In the genomic region with DNA sequence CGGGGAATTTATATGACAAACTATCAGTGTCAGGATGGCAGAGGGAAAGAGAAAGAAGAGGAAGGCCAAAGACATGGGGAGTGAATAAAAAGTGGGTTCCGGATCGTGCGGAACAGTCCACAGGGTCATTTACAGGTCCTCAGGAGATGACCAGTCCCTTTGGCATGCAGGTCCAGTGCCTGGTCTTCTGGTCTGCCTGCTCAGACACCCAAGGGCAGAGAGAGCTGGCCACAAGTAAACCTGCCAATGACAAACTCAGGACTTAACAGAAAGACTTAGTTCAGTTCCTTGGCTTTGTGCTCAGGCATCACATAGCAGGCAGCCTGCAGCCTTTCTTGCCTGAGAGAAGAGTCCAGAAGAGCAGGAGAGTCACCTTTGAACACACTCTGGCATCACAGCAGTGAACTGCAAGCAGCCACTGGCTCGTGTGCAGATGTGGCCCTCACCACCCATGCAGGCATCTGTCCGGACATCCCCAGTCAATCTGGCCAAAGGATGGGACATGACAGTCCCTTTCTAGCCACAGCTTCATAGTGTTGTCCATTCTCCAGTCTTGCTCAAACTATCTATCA, we compare ENCODE assay signal across 8 cellular contexts. TPM values are rescaled to one million over a fixed set of nuclear protein-coding genes. Genes with fewer than 3 reads are reported as not detected.
A peak's percentile ranks its signal among the peaks of the same experiment; 100 is the strongest.
DNase-seq lines count a peak whose midpoint lies in the region; ATAC-seq, FAIRE-seq and TF ChIP-seq lines count a peak whose summit lies in the region.

No MANE protein-coding gene starts in this region.

- TF ChIP-seq POLR2A in sigmoid colon (IDR thresholded peaks at IDR 0.05), result no peak

- peaks cover 21% of the 10 kb centered on the region for H3K4me1 Mint-ChIP-seq in activated CD4-positive, alpha-beta T cell treated with anti-CD3 and anti-CD28 coated beads, Interleukin-2, amount 10 ng/mL, durations not matched to agents 24 days and 14 days
- peaks cover 43% of the 10 kb centered on the region for H3K4me1 Mint-ChIP-seq in activated naive CD8-positive, alpha-beta T cell (ENCODE audit: low read depth)

- peak overlapping the region; percentile 55 for H3K27ac Mint-ChIP-seq in activated CD4-positive, alpha-beta T cell treated with anti-CD3 and anti-CD28 coated beads, Interleukin-2, amount 10 ng/mL, durations not matched to agents 24 days and 14 days
- peak overlapping the region; percentile 66 for H3K27ac Mint-ChIP-seq in activated naive CD8-positive, alpha-beta T cell

- H3K36me3 ChIP-seq in sigmoid colon, result peaks cover 11 to 47% (median 37%) of the 10 kb centered on the region in 4 donors

- FAIRE-seq in D721Med (lab: Jason Lieb, UNC), result no peak

- TF ChIP-seq CTCF in sigmoid colon (IDR thresholded peaks at IDR 0.05) (no peak), D721Med (IDR thresholded peaks at IDR 0.05; ENCODE audit: insufficient read depth, missing control alignments) (no peak)

- H3K27me3 ChIP-seq in sigmoid colon, result no peaks in the 10 kb centered on the region

- no peak for TF ChIP-seq EP300 in sigmoid colon (IDR thresholded peaks at IDR 0.05)

- no peak overlapping the region for H3K4me3 ChIP-seq in sigmoid colon

- peaks cover 0 to 20% (median 8%) of the 10 kb centered on the region in 4 donors for H3K4me1 ChIP-seq in sigmoid colon

- no peak for DNase-seq in activated CD4-positive, alpha-beta T cell treated with anti-CD3 and anti-CD28 coated beads, Interleukin-2, amount 10 ng/mL, durations not matched to agents 24 days and 14 days
- no peak for DNase-seq in activated CD4-positive, alpha-beta T cell treated with anti-CD3 and anti-CD28 coated beads for 1 hour
- DNase-seq in cardiac septum (ENCODE audit: low spot score) (peak; percentile 88), sigmoid colon (peak; percentile 75), D721Med (ENCODE audit: insufficient read length, low spot score) (no peak)

- no peaks in the 10 kb centered on the region for H3K9me3 Mint-ChIP-seq in activated CD4-positive, alpha-beta T cell treated with anti-CD3 and anti-CD28 coated beads, Interleukin-2, amount 10 ng/mL, durations not matched to agents 24 days and 14 days
- H3K9me3 Mint-ChIP-seq in activated naive CD8-positive, alpha-beta T cell (ENCODE audit: low read depth), result no peaks in the 10 kb centered on the region

- ATAC-seq in HG02798 (IDR thresholded peaks at IDR 0.05; ENCODE audit: poor library complexity, unreplicated experiment) (no peak), HG02571 (IDR thresholded peaks at IDR 0.05; ENCODE audit: unreplicated experiment) (no peak)

- H3K9me3 ChIP-seq in sigmoid colon, result no peaks in the 10 kb centered on the region

- H3K27me3 Mint-ChIP-seq in activated CD4-positive, alpha-beta T cell treated with anti-CD3 and anti-CD28 coated beads, Interleukin-2, amount 10 ng/mL, durations not matched to agents 24 days and 14 days, result no peaks in the 10 kb centered on the region
- H3K27me3 Mint-ChIP-seq in activated naive CD8-positive, alpha-beta T cell, result no peaks in the 10 kb centered on the region

- WGBS in sigmoid colon, 2 donors, result 74 to 78% methylated on average over 6 of the region's 6 CpGs

- intact Hi-C loops in activated CD4-positive, alpha-beta T cell treated with anti-CD3 and anti-CD28 coated beads, Interleukin-2, amount 10 ng/mL, durations not matched to agents 24 days and 14 days (cut with micrococcal nuclease), result no loop called here
- intact Hi-C loops in cardiac septum (cut with DNase I) (no loop called here), sigmoid colon (cut with DNase I) (no loop called here)

- H3K4me3 Mint-ChIP-seq in activated CD4-positive, alpha-beta T cell treated with anti-CD3 and anti-CD28 coated beads, Interleukin-2, amount 10 ng/mL, durations not matched to agents 24 days and 14 days, result no peak overlapping the region
- no peak overlapping the region for H3K4me3 Mint-ChIP-seq in activated naive CD8-positive, alpha-beta T cell

- peaks cover 57% of the 10 kb centered on the region for H3K36me3 Mint-ChIP-seq in activated CD4-positive, alpha-beta T cell treated with anti-CD3 and anti-CD28 coated beads, Interleukin-2, amount 10 ng/mL, durations not matched to agents 24 days and 14 days (ENCODE audit: low read depth)
- peaks cover 3% of the 10 kb centered on the region for H3K36me3 Mint-ChIP-seq in activated naive CD8-positive, alpha-beta T cell

- peak overlapping the region in 3 of 4 donors; percentile 10 to 33 (median 33) for H3K27ac ChIP-seq in sigmoid colon

RNA-seq across cellular contexts. Expression of a gene that starts 14.0 kb away (rescaled TPM):
- 31.6 and 33.1 TPM in 2 replicates for total RNA-seq in activated CD4-positive, alpha-beta T cell treated with anti-CD3 and anti-CD28 coated beads, Interleukin-2, amount 10 ng/mL, durations not matched to agents 24 days and 14 days
- total RNA-seq in cardiac septum (92.7 TPM), sigmoid colon (10 to 100 TPM; 24.6 to 30.5 (median 27.9) TPM)
- 10 to 100 TPM; 10.8 to 40.1 (median 12.5) TPM for polyA plus RNA-seq in sigmoid colon

RNA-seq across cellular contexts. Expression of a gene that starts 14.2 kb away (rescaled TPM):
- total RNA-seq in activated CD4-positive, alpha-beta T cell treated with anti-CD3 and anti-CD28 coated beads, Interleukin-2, amount 10 ng/mL, durations not matched to agents 24 days and 14 days, result 105 and 110 TPM in 2 replicates
- 56.1 TPM for total RNA-seq in cardiac septum
- total RNA-seq in sigmoid colon, result 100 to 1,000 TPM in 2 of 4 donors, 10 to 100 TPM in 2; 77.4 to 110 (median 95.2) TPM
- 10 to 100 TPM; 45.6 to 55.0 (median 51.1) TPM for polyA plus RNA-seq in sigmoid colon

RNA-seq across cellular contexts. Expression of a gene that starts 43.2 kb away (rescaled TPM):
- total RNA-seq in activated CD4-positive, alpha-beta T cell treated with anti-CD3 and anti-CD28 coated beads, Interleukin-2, amount 10 ng/mL, durations not matched to agents 24 days and 14 days, result 212 and 217 TPM in 2 replicates
- total RNA-seq in cardiac septum, result 142 TPM
- 10 to 100 TPM; 50.4 to 88.5 (median 73.1) TPM for total RNA-seq in sigmoid colon
- 10 to 100 TPM; 39.6 to 74.6 (median 40.5) TPM for polyA plus RNA-seq in sigmoid colon

RNA-seq across cellular contexts. Expression of a gene that starts 53.5 kb away (rescaled TPM):
- 197 and 203 TPM in 2 replicates for total RNA-seq in activated CD4-positive, alpha-beta T cell treated with anti-CD3 and anti-CD28 coated beads, Interleukin-2, amount 10 ng/mL, durations not matched to agents 24 days and 14 days
- total RNA-seq in cardiac septum (62.2 TPM), sigmoid colon (10 to 100 TPM; 69.4 to 86.1 (median 79.2) TPM)
- polyA plus RNA-seq in sigmoid colon, result 10 to 100 TPM; 26.8 to 86.5 (median 31.8) TPM

Comparison
In these comparisons a context has a peak if more than half of its experiments do, and no peak if none do; other contexts are left out.
1. DNase-seq: peak in cardiac septum (single experiment) and sigmoid colon (single experiment); none in activated CD4-positive, alpha-beta T cell treated with anti-CD3 and anti-CD28 coated beads, Interleukin-2, amount 10 ng/mL, durations not matched to agents 24 days and 14 days (single experiment), activated CD4-positive, alpha-beta T cell treated with anti-CD3 and anti-CD28 coated beads for 1 hour (single experiment) and D721Med (single experiment).